ENCODE assay signal across 10 cellular contexts in the genomic region with DNA sequence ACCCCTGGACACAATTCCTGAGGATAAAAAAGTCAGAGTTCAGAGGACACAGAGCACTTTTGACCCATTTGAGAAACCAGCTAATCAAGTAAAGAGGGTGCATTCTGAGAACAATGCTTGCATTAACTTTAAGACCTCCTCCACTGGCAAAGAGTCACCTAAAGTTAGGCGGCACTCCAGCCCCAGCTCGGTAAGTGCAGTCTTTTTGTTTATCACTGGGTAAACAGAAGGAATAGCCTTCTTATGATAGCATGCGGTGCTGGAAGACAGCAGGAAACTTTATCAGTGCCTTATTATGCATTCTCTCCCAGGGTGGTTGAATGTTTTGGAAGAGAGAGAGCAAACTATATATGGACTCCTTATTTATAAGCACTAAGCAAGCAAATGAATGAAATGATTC.
DNase-seq lines count a peak whose midpoint lies in the region; ATAC-seq and TF ChIP-seq lines count a peak whose summit lies in the region.
"Had no signal": no experiment of that assay in that cellular context is flagged by ENCODE, and none has a peak within 500 bp of the region (broad histone marks: within the 10 kb centered on the region; RNA-seq: fewer than 3 reads in every experiment).

No MANE protein-coding gene starts in this region.

- H3K36me3 Mint-ChIP-seq in MCF 10A (ENCODE audit: insufficient read depth, unreplicated experiment) = peaks cover 13% of the 10 kb centered on the region

- no peaks in the 10 kb centered on the region for H3K36me3 ChIP-seq in mesodermal cell (ENCODE audit: control insufficient read depth, insufficient read depth, low read length)
- H3K36me3 ChIP-seq: thyroid gland had no signal

- H3K27ac ChIP-seq in mesodermal cell (ENCODE audit: low read depth, low read length, severe bottlenecking) = peak overlapping the region; percentile 55

- BruUV-seq in MCF 10A (replicated peaks; lab: Mats Ljungman, UMichigan) = no TSS peak

- H3K4me1 ChIP-seq in mesodermal cell (ENCODE audit: control insufficient read depth, insufficient read depth, low read length, poor library complexity, severe bottlenecking) = peaks cover 15% of the 10 kb centered on the region

- DNase-seq in AG09319 (ENCODE audit: extremely low read depth, low read depth) = peak; percentile 27
- no peak for DNase-seq in MCF 10A (ENCODE audit: unreplicated experiment)
- no peak for DNase-seq in GM19240 (ENCODE audit: insufficient read length, low spot score)
- DNase-seq in stimulated activated CD8-positive, alpha-beta memory T cell treated with anti-CD3 and anti-CD28 coated beads, Interleukin-4, amount 100 ng/mL, for 48 hours = no peak
- DNase-seq in NCI-H446 (lab: John Stamatoyannopoulos, UW) = no peak
- DNase-seq: COR-L47, thyroid gland had no signal

- peaks cover 26% of the 10 kb centered on the region for H3K4me1 Mint-ChIP-seq in MCF 10A (ENCODE audit: insufficient read depth, unreplicated experiment)

- no peak overlapping the region for H3K4me3 ChIP-seq in mesodermal cell (ENCODE audit: extremely low read depth, insufficient read depth, low read length, poor library complexity, severe bottlenecking)
- H3K4me3 ChIP-seq: thyroid gland had no signal

- WGBS in mesodermal cell (ENCODE audit: insufficient coverage in 2 of 2), 2 experiments = 6% methylated on average over 2 of the region's 3 CpGs; no CpG with 5 or more reads in 1 of the 2 experiments

- H3K4me3 Mint-ChIP-seq in MCF 10A (ENCODE audit: unreplicated experiment) = no peak overlapping the region

- POLR2A ChIA-PET in MCF 10A (lab: Yijun Ruan, JAX) = interaction anchor here (0.6 kb wide), 1 partner anchor 255 kb away, joined by 3 read pairs; no protein-coding TSS in a partner anchor

- no peaks in the 10 kb centered on the region for H3K9me3 Mint-ChIP-seq in MCF 10A (ENCODE audit: unreplicated experiment)

- CTCF ChIA-PET in MCF 10A (lab: Yijun Ruan, JAX) = interaction anchor here (0.8 to 0.9 kb wide), 2 partner anchors 9 to 23 kb away, joined by 3 to 4 read pairs; no protein-coding TSS in a partner anchor

- TF ChIP-seq CTCF in AG09319 (IDR thresholded peaks at IDR 0.05; ENCODE audit: low read depth, low read length) (no peak), MCF 10A (IDR thresholded peaks at IDR 0.05; ENCODE audit: unreplicated experiment) (no peak)

- peaks cover 3% of the 10 kb centered on the region for H3K9me3 ChIP-seq in mesodermal cell (ENCODE audit: control insufficient read depth, low read length)
- H3K9me3 ChIP-seq: thyroid gland had no signal

- intact Hi-C loops in MCF 10A (cut with micrococcal nuclease) = no loop called here

- ATAC-seq in HG03097 (IDR thresholded peaks at IDR 0.05; ENCODE audit: low FRiP score, unreplicated experiment) (peak; percentile 22), HG02798 (IDR thresholded peaks at IDR 0.05; ENCODE audit: poor library complexity, unreplicated experiment) (no peak)

- peak overlapping the region; percentile 39 for H3K27ac Mint-ChIP-seq in MCF 10A (ENCODE audit: low read depth, unreplicated experiment)

- H3K27me3 Mint-ChIP-seq in MCF 10A (ENCODE audit: insufficient read depth, unreplicated experiment) = no peaks in the 10 kb centered on the region
